ENCODE assay signal across 13 cellular contexts in the genomic region with DNA sequence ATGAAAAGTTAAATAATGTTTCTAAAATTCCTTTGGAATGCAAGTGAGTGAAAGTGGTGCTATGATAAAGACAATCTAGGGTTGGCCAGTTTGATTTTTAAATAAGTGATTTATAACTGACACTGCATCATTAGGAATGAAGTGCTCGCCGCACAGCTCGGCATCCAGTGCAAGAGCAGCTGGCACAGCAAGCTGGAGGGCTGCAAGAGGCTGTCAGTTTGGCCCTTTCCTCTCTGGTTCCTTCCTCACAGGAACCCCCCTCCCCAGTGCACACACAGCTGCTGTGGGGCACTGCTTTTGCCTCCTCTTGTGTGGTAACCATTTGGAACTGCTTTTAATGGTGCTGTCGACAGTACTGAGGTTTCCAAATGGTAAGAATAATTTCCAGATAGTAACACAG. TPM values are rescaled to one million over a fixed set of nuclear protein-coding genes. Genes with fewer than 3 reads are reported as not detected.
DNase-seq lines count a peak whose midpoint lies in the region; ATAC-seq and TF ChIP-seq lines count a peak whose summit lies in the region.
"Had no signal": no experiment of that assay in that cellular context is flagged by ENCODE, and none has a peak within 500 bp of the region (broad histone marks: within the 10 kb centered on the region; RNA-seq: fewer than 3 reads in every experiment).

No MANE protein-coding gene starts in this region.

- peaks cover 0 to 41% (median 32%) of the 10 kb centered on the region in 4 donors for H3K4me1 ChIP-seq in tibial artery
- H3K4me1 ChIP-seq: gastrocnemius medialis had no signal

- no peaks in the 10 kb centered on the region for H3K27me3 ChIP-seq in tibial artery
- H3K27me3 ChIP-seq: colonic mucosa, gastrocnemius medialis had no signal

- ATAC-seq in activated T-cell treated with anti-CD3 and anti-CD28 coated beads, Interleukin-2, amount 50 U/mL, for 72 hours (replicated peaks in 1 of 2): no peak
- ATAC-seq in HG02678 (IDR thresholded peaks at IDR 0.05; ENCODE audit: unreplicated experiment) (no peak), GM19023 (IDR thresholded peaks at IDR 0.05; ENCODE audit: unreplicated experiment) (no peak)
- ATAC-seq: activated CD8-positive, alpha-beta T cell treated with anti-CD3 and anti-CD28 coated beads, Interleukin-2, amount 10 ng/mL, durations not matched to agents 7 days and 5 days; gastrocnemius medialis; natural killer cell had no signal

- H3K4me1 Mint-ChIP-seq in activated T-cell treated with anti-CD3 and anti-CD28 coated beads, Interleukin-2, amount 50 U/mL, for 72 hours (ENCODE audit: low read depth): no peaks in the 10 kb centered on the region
- H3K4me1 Mint-ChIP-seq: natural killer cell had no signal

- H3K36me3 Mint-ChIP-seq in activated T-cell treated with anti-CD3 and anti-CD28 coated beads, Interleukin-2, amount 50 U/mL, for 72 hours (ENCODE audit: insufficient read depth in 2 of 2): no peaks in the 10 kb centered on the region
- H3K36me3 Mint-ChIP-seq: activated naive CD8-positive, alpha-beta T cell treated with anti-CD3 and anti-CD28 coated beads, Interleukin-2, amount 10 ng/mL, durations not matched to agents 7 days and 5 days; natural killer cell had no signal

- H3K36me3 ChIP-seq in tibial artery: no peaks in the 10 kb centered on the region
- H3K36me3 ChIP-seq: colonic mucosa, gastrocnemius medialis had no signal

- H3K9me3 Mint-ChIP-seq in activated T-cell treated with anti-CD3 and anti-CD28 coated beads, Interleukin-2, amount 50 U/mL, for 72 hours: no peaks in the 10 kb centered on the region
- H3K9me3 Mint-ChIP-seq: activated naive CD8-positive, alpha-beta T cell treated with anti-CD3 and anti-CD28 coated beads, Interleukin-2, amount 10 ng/mL, durations not matched to agents 7 days and 5 days; natural killer cell had no signal

- H3K27ac Mint-ChIP-seq in activated T-cell treated with anti-CD3 and anti-CD28 coated beads, Interleukin-2, amount 50 U/mL, for 72 hours: no peak overlapping the region
- H3K27ac Mint-ChIP-seq: activated CD8-positive, alpha-beta T cell treated with anti-CD3 and anti-CD28 coated beads, Interleukin-2, amount 10 ng/mL, durations not matched to agents 7 days and 5 days; activated naive CD8-positive, alpha-beta T cell treated with anti-CD3 and anti-CD28 coated beads, Interleukin-2, amount 10 ng/mL, durations not matched to agents 7 days and 5 days; natural killer cell had no signal

- intact Hi-C loops in tibial artery (cut with DNase I; ENCODE audit: low total_unique reads): no loop called here

- peak overlapping the region; percentile 61 to 68 for H3K4me3 Mint-ChIP-seq in activated T-cell treated with anti-CD3 and anti-CD28 coated beads, Interleukin-2, amount 50 U/mL, for 72 hours
- H3K4me3 Mint-ChIP-seq: activated CD8-positive, alpha-beta T cell treated with anti-CD3 and anti-CD28 coated beads, Interleukin-2, amount 10 ng/mL, durations not matched to agents 7 days and 5 days; activated naive CD8-positive, alpha-beta T cell treated with anti-CD3 and anti-CD28 coated beads, Interleukin-2, amount 10 ng/mL, durations not matched to agents 7 days and 5 days; natural killer cell had no signal

- no peak for DNase-seq in activated T-cell treated with anti-CD3 and anti-CD28 coated beads, Interleukin-2, amount 50 U/mL, for 72 hours
- DNase-seq in activated T-cell treated with anti-CD3 and anti-CD28 coated beads, Interleukin-2, amount 50 U/mL, for 48 hours: no peak
- DNase-seq in NCI-H524 (lab: John Stamatoyannopoulos, UW): peak; percentile 54 to 90
- no peak for DNase-seq in epithelial cell of prostate (ENCODE audit: low read depth, low spot score)
- DNase-seq in tibial artery: no peak
- DNase-seq in cortex of kidney (lab: John Stamatoyannopoulos, UW): no peak
- DNase-seq: activated CD8-positive, alpha-beta T cell treated with anti-CD3 and anti-CD28 coated beads, Interleukin-2, amount 10 ng/mL, durations not matched to agents 7 days and 5 days; activated naive CD8-positive, alpha-beta T cell treated with anti-CD3 and anti-CD28 coated beads, Interleukin-2, amount 10 ng/mL, durations not matched to agents 7 days and 5 days; gastrocnemius medialis; natural killer cell had no signal

- TF ChIP-seq CTCF in tibial artery (IDR thresholded peaks at IDR 0.05): no peak

- no peak overlapping the region for H3K4me3 ChIP-seq in tibial artery
- H3K4me3 ChIP-seq: colonic mucosa, gastrocnemius medialis had no signal

- peaks cover 44% of the 10 kb centered on the region for H3K27me3 Mint-ChIP-seq in activated T-cell treated with anti-CD3 and anti-CD28 coated beads, Interleukin-2, amount 50 U/mL, for 72 hours (ENCODE audit: low read depth)

- H3K27ac ChIP-seq in epithelial cell of prostate: peak overlapping the region; percentile 100
- H3K27ac ChIP-seq in tibial artery: peak overlapping the region; percentile 67 to 70
- H3K27ac ChIP-seq: colonic mucosa, gastrocnemius medialis had no signal

- no peaks in the 10 kb centered on the region for H3K9me3 ChIP-seq in tibial artery
- H3K9me3 ChIP-seq: colonic mucosa, gastrocnemius medialis had no signal

RNA-seq across cellular contexts. Expression of a gene that starts 10.4 kb away (rescaled TPM):
- total RNA-seq in activated T-cell treated with anti-CD3 and anti-CD28 coated beads, Interleukin-2, amount 50 U/mL, for 72 hours: 1 to 10 TPM; 3.1 to 3.2 TPM

Comparison
In these comparisons a context has a peak if more than half of its experiments do, and no peak if none do; other contexts are left out.
1. DNase-seq: peak in NCI-H524 (2 of 2); none in activated T-cell treated with anti-CD3 and anti-CD28 coated beads, Interleukin-2, amount 50 U/mL, for 72 hours (0 of 2), activated T-cell treated with anti-CD3 and anti-CD28 coated beads, Interleukin-2, amount 50 U/mL, for 48 hours (0 of 2), epithelial cell of prostate (single experiment), tibial artery (0 of 2) and cortex of kidney (single experiment).